ENCODE assay signal across 9 cellular contexts in the genomic region with DNA sequence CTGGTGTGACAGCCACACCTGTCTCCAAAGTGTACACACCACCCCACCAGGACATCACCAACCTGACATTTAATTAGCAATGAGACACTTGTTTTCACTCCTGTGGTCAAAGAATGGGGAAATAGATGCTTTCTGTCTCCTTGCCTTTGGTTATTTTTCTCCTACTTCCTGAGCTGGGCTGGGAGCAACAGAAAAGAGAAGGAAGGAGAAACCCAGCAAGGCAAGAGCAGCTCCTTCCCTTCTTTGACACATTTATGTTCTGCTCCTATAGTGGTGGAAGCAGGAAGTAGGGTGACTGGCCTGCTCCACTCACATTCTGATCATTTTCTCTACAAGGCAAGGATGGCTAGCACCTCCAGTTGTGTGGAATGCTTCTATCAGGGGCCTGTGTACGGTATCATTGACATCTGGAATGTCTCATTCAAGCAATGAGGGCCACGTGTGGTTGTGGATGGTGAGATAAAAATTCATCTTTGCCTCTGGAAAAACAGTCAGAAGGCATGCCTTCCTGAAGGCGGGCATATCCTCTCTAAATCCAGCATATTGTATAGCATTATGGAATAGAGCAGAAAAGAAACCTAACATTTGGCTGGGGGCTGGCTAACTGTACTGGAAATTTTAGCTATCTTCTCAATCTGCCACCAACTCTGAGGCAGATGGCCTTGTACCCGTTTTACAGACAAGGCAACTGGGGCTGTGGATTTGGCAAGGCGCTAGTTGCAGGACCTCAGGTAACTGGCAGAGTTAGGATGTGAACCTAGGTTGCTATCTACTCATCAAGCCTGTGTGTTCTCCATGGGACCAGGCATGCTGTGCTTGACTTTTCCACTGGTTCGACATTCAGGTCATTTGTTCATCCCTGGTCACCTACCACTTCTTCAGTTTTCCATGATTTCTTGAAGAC. TPM values are rescaled to one million over a fixed set of nuclear protein-coding genes. Genes with fewer than 3 reads are reported as not detected.
DNase-seq lines count a peak whose midpoint lies in the region; ATAC-seq and TF ChIP-seq lines count a peak whose summit lies in the region.
"Had no signal": no experiment of that assay in that cellular context is flagged by ENCODE, and none has a peak within 500 bp of the region (broad histone marks: within the 10 kb centered on the region; RNA-seq: fewer than 3 reads in every experiment).

No MANE protein-coding gene starts in this region.

- H3K9me3 Mint-ChIP-seq in activated T-cell treated with anti-CD3 and anti-CD28 coated beads, Interleukin-2, amount 50 U/mL, for 24 hours, result peaks cover 7% of the 10 kb centered on the region
- peaks cover 4% of the 10 kb centered on the region for H3K9me3 Mint-ChIP-seq in activated B cell treated with CpG ODN at 0.5 μM for 24 hours

- H3K27ac ChIP-seq in left lung, result peak overlapping the region; percentile 87 to 93
- H3K27ac ChIP-seq in tibial artery, result peak overlapping the region; percentile 82 to 97

- no peaks in the 10 kb centered on the region for H3K27me3 Mint-ChIP-seq in activated T-cell treated with anti-CD3 and anti-CD28 coated beads, Interleukin-2, amount 50 U/mL, for 24 hours
- no peaks in the 10 kb centered on the region for H3K27me3 Mint-ChIP-seq in activated B cell treated with CpG ODN at 0.5 μM for 24 hours

- H3K4me1 ChIP-seq in left lung (peaks cover 52 to 97% of the 10 kb centered on the region in 2 donors), tibial artery (peaks cover 0 to 82% (median 67%) of the 10 kb centered on the region in 4 donors)

- intact Hi-C loops in activated B cell treated with CpG ODN at 0.5 μM for 24 hours (cut with micrococcal nuclease) (no loop called here), left lung (cut with DNase I) (no loop called here), tibial artery (cut with DNase I; ENCODE audit: low total_unique reads) (no loop called here)

- no peak overlapping the region for H3K4me3 Mint-ChIP-seq in activated T-cell treated with anti-CD3 and anti-CD28 coated beads, Interleukin-2, amount 50 U/mL, for 24 hours
- no peak overlapping the region for H3K4me3 Mint-ChIP-seq in activated B cell treated with CpG ODN at 0.5 μM for 24 hours

- H3K36me3 ChIP-seq in left lung (no peaks in the 10 kb centered on the region), tibial artery (no peaks in the 10 kb centered on the region)

- POLR2A ChIA-PET in activated B cell treated with CpG ODN at 0.5 μM for 24 hours (lab: Charles Lee), result interaction anchor here (1.7 to 5.2 kb wide), 2 partner anchors 24 to 56 kb away, joined by 4 to 78 read pairs; a partner anchor contains a TSS

- ATAC-seq in activated B cell treated with CpG ODN at 0.5 μM for 24 hours (ENCODE audit: low read depth), result no peak
- no peak for ATAC-seq in left lung
- ATAC-seq in GM21723 (IDR thresholded peaks at IDR 0.05; ENCODE audit: unreplicated experiment), result no peak
- no peak for ATAC-seq in HG03342 (IDR thresholded peaks at IDR 0.05; ENCODE audit: unreplicated experiment)

- peaks cover 5% of the 10 kb centered on the region for H3K36me3 Mint-ChIP-seq in activated T-cell treated with anti-CD3 and anti-CD28 coated beads, Interleukin-2, amount 50 U/mL, for 24 hours (ENCODE audit: low read depth)
- no peaks in the 10 kb centered on the region for H3K36me3 Mint-ChIP-seq in activated B cell treated with CpG ODN at 0.5 μM for 24 hours (ENCODE audit: low read depth)

- DNase-seq in activated T-cell treated with anti-CD3 and anti-CD28 coated beads, Interleukin-2, amount 50 U/mL, for 24 hours, result no peak
- no peak for DNase-seq in activated T-cell treated with anti-CD3 and anti-CD28 coated beads, Interleukin-2, amount 50 U/mL, for 48 hours
- no peak for DNase-seq in activated B cell treated with CpG ODN at 0.5 μM for 24 hours
- DNase-seq in left lung, result no peak
- no peak for DNase-seq in tibial artery
- DNase-seq in NCI-H2107 treated with DMSO at 0.1 percent for 48 hours (lab: John Stamatoyannopoulos, UW; ENCODE audit: unreplicated experiment), result no peak
- DNase-seq: activated CD4-positive, alpha-beta T cell treated with anti-CD3 and anti-CD28 coated beads, Interleukin-2, amount 50 U/mL, for 1 hour had no signal

- TF ChIP-seq CTCF in activated B cell treated with CpG ODN at 0.5 μM for 24 hours (IDR thresholded peaks at IDR 0.05) (no peak), left lung (IDR thresholded peaks at IDR 0.05) (peak in 1 of 2 donors; percentile 12), tibial artery (IDR thresholded peaks at IDR 0.05) (no peak)

- peaks cover 0 to 6% of the 10 kb centered on the region in 2 donors for H3K9me3 ChIP-seq in left lung
- peaks cover 0 to 4% (median 0%) of the 10 kb centered on the region in 3 donors for H3K9me3 ChIP-seq in tibial artery

- peaks cover 57% of the 10 kb centered on the region for H3K4me1 Mint-ChIP-seq in activated T-cell treated with anti-CD3 and anti-CD28 coated beads, Interleukin-2, amount 50 U/mL, for 24 hours (ENCODE audit: low read depth)
- peaks cover 46% of the 10 kb centered on the region for H3K4me1 Mint-ChIP-seq in activated B cell treated with CpG ODN at 0.5 μM for 24 hours

- H3K4me3 ChIP-seq in left lung, result no peak overlapping the region
- H3K4me3 ChIP-seq in tibial artery, result no peak overlapping the region

- H3K27me3 ChIP-seq in left lung (no peaks in the 10 kb centered on the region), tibial artery (no peaks in the 10 kb centered on the region)

- H3K27ac Mint-ChIP-seq in activated T-cell treated with anti-CD3 and anti-CD28 coated beads, Interleukin-2, amount 50 U/mL, for 24 hours, result peak overlapping the region; percentile 96
- H3K27ac Mint-ChIP-seq in activated B cell treated with CpG ODN at 0.5 μM for 24 hours, result peak overlapping the region; percentile 37

- CTCF ChIA-PET in activated B cell treated with CpG ODN at 0.5 μM for 24 hours (lab: Charles Lee), result interaction anchor here (0.7 kb wide), 1 partner anchor 14 kb away, joined by 3 read pairs; no protein-coding TSS in a partner anchor

RNA-seq across cellular contexts. Expression of a gene that starts 24.7 kb away (rescaled TPM):
- total RNA-seq in activated B cell treated with CpG ODN at 0.5 μM for 24 hours (199 and 221 TPM in 2 replicates), left lung (100 to 1,000 TPM; 332 to 369 TPM)

RNA-seq across cellular contexts. Expression of a gene that starts 52.9 kb away (rescaled TPM):
- total RNA-seq in activated B cell treated with CpG ODN at 0.5 μM for 24 hours (119 and 130 TPM in 2 replicates), left lung (10 to 100 TPM; 81.0 to 87.3 TPM)
